21 cellular contexts compared by ENCODE assay signal in the genomic region with DNA sequence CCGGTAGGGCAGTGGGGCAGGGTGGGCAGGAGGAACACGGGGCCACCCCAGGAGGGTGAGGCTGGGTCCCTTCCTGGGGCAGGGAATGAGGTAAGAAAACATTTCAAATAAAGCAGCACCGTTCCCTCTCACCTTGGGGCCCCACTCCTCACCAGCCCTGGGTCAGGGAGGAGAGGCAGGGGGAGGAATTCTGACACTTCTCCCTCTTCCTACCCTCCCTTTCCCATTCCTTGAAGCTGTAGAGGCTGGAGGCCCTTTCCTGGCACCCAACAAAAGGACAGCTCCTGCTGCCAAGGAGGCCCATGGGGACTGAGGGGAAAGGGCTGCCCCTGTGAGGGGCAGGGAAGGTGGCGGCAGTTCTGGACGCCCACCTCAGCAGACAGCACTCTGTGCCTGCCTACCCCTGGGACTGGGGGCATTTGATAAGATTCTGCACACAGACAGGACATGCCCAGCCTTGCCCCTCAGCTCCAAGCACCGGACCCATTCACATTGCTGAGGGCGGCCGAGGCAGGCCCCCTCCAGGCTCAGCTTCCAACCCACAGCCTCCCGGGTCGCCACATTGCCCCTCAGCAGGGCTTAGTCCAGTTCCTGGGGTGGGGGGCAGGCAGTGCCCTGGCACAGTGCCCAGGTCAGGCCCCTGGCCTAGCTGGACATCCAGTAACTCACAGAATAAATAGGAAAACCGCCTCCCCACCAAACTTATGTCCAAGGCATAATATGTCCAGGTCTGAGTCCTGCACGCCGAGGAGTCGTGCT. TPM values are rescaled to one million over a fixed set of nuclear protein-coding genes. Genes with fewer than 3 reads are reported as not detected.
DNase-seq lines count a peak whose midpoint lies in the region; ATAC-seq and TF ChIP-seq lines count a peak whose summit lies in the region.
"Had no signal": no experiment of that assay in that cellular context is flagged by ENCODE, and none has a peak within 500 bp of the region (broad histone marks: within the 10 kb centered on the region; RNA-seq: fewer than 3 reads in every experiment).

No MANE protein-coding gene starts in this region.

- CTCF ChIA-PET in HEK293T (lab: Yijun Ruan, JAX), result no interaction called here

- H3K4me1 ChIP-seq in BLaER1 (peaks cover 22% of the 10 kb centered on the region), GM23338 (ENCODE audit: insufficient read depth) (peaks cover 30% of the 10 kb centered on the region)

- no peaks in the 10 kb centered on the region for H3K9me3 Mint-ChIP-seq in GM23338
- no peaks in the 10 kb centered on the region for H3K9me3 Mint-ChIP-seq in brain
- no peaks in the 10 kb centered on the region for H3K9me3 Mint-ChIP-seq in neural crest cell

- peaks cover 92% of the 10 kb centered on the region for H3K36me3 ChIP-seq in BLaER1
- H3K36me3 ChIP-seq in GM23338 (ENCODE audit: insufficient read depth), result peaks cover 12% of the 10 kb centered on the region

- no peak overlapping the region for H3K4me3 Mint-ChIP-seq in GM23338
- H3K4me3 Mint-ChIP-seq in brain, result no peak overlapping the region
- peak overlapping the region; percentile 64 for H3K4me3 Mint-ChIP-seq in neural crest cell

- H3K9me3 ChIP-seq in BLaER1, result no peaks in the 10 kb centered on the region
- H3K9me3 ChIP-seq: BE2C, heart right ventricle, Peyer's patch, right lobe of liver, thoracic aorta had no signal

- DNase-seq in GM23338 (ENCODE audit: low spot score), result no peak
- no peak for DNase-seq in neural crest cell (ENCODE audit: low read depth, low spot score)
- no peak for DNase-seq in anterior cingulate cortex (lab: John Stamatoyannopoulos, UW)
- no peak for DNase-seq in inferior parietal cortex (ENCODE audit: extremely low spot score)
- no peak for DNase-seq in HEK293T (ENCODE audit: extremely low spot score)
- no peak for DNase-seq in NCI-H2227 (lab: John Stamatoyannopoulos, UW; ENCODE audit: unreplicated experiment)
- DNase-seq: activated gamma-delta T cell; BE2C; brain microvascular endothelial cell; DMS53; heart right ventricle; midbrain; NCI-H2107; NCI-H69; Peyer's patch; stimulated activated CD4-positive, alpha-beta T cell treated with anti-CD3 and anti-CD28 coated beads, Interleukin-2, amount 100 ng/mL, for 24 hours had no signal

- H3K36me3 Mint-ChIP-seq in GM23338 (ENCODE audit: low read depth), result peaks cover 72% of the 10 kb centered on the region
- peaks cover 59% of the 10 kb centered on the region for H3K36me3 Mint-ChIP-seq in brain
- peaks cover 3% of the 10 kb centered on the region for H3K36me3 Mint-ChIP-seq in neural crest cell (ENCODE audit: low read depth)

- POLR2A ChIA-PET in HEK293T (lab: Yijun Ruan, JAX), result no interaction called here

- no peaks in the 10 kb centered on the region for H3K9me2 ChIP-seq in GM23338 (ENCODE audit: insufficient read depth)

- H3K27ac Mint-ChIP-seq in GM23338 (no peak overlapping the region), brain (peak overlapping the region in 3 of 5 experiments; percentile 31 to 97 (median 84)), neural crest cell (ENCODE audit: unreplicated experiment) (no peak overlapping the region)

- peaks cover 37% of the 10 kb centered on the region for H3K4me1 Mint-ChIP-seq in GM23338
- H3K4me1 Mint-ChIP-seq in brain, result peaks cover 52% of the 10 kb centered on the region
- peaks cover 27% of the 10 kb centered on the region for H3K4me1 Mint-ChIP-seq in neural crest cell

- H3K27me3 ChIP-seq in BLaER1 (no peaks in the 10 kb centered on the region), GM23338 (ENCODE audit: insufficient read depth) (no peaks in the 10 kb centered on the region)
- H3K27me3 ChIP-seq: BE2C, brain microvascular endothelial cell, heart right ventricle, Peyer's patch, right lobe of liver had no signal

- H3K27ac ChIP-seq in BLaER1 (peak overlapping the region; percentile 44), GM23338 (ENCODE audit: low read depth) (0 out of 2 replicates have a peak overlapping the region, but pooled peaks have one; percentile 34)
- H3K27ac ChIP-seq: brain microvascular endothelial cell, right lobe of liver, thoracic aorta had no signal

- 0 out of 2 replicates have a peak overlapping the region, but pooled peaks have one; percentile 24 for H3K9ac ChIP-seq in BLaER1

- H3K79me2 ChIP-seq in GM23338 (replicated peaks; ENCODE audit: insufficient read depth), result peaks cover 19% of the 10 kb centered on the region

- peaks cover 26% of the 10 kb centered on the region; the same call in 1 of the 2 replicates for H3F3A ChIP-seq in GM23338 (replicated peaks; ENCODE audit: low read depth)

- no peak overlapping the region for H2AFZ ChIP-seq in GM23338

- H3K27me3 Mint-ChIP-seq in GM23338 (ENCODE audit: insufficient read depth, low read depth, poor library complexity) (peaks cover 15% of the 10 kb centered on the region), brain (peaks cover 2% of the 10 kb centered on the region), neural crest cell (ENCODE audit: low read depth) (no peaks in the 10 kb centered on the region)

- H3K4me2 ChIP-seq in BLaER1, result no peak overlapping the region
- no peak overlapping the region for H3K4me2 ChIP-seq in GM23338

- H4K20me1 ChIP-seq in BLaER1, result peaks cover 34% of the 10 kb centered on the region
- peaks cover 10% of the 10 kb centered on the region; the same call in 1 of the 2 replicates for H4K20me1 ChIP-seq in GM23338 (replicated peaks; ENCODE audit: insufficient read depth)

- H3K4me3 ChIP-seq in BLaER1 (no peak overlapping the region), GM23338 (no peak overlapping the region)
- H3K4me3 ChIP-seq: heart right ventricle, Peyer's patch, right lobe of liver, thoracic aorta had no signal

- no peak for ATAC-seq in GM23338
- ATAC-seq: heart right ventricle, right lobe of liver had no signal

- TF ChIP-seq CTCF in GM23338 (conservative IDR thresholded peaks at IDR 0.05; ENCODE audit: low read depth in 2 of 2) (no peak), brain (conservative IDR thresholded peaks at IDR 0.05) (no peak), neural crest cell (conservative IDR thresholded peaks at IDR 0.05) (no peak)

TF ChIP-seq in GM23338, 12 proteins besides CTCF, POLR2A, EP300 and RAD21:
- TF ChIP-seq NANOG (IDR thresholded peaks at IDR 0.05; ENCODE audit: borderline replicate concordance), result no peak

TF ChIP-seq in HEK293T, 16 proteins besides CTCF, POLR2A, EP300 and RAD21:
- TF ChIP-seq PKNOX1 (IDR thresholded peaks at IDR 0.05) (no peak), CTBP1 (IDR thresholded peaks at IDR 0.05; ENCODE audit: borderline replicate concordance) (no peak), NFRKB (IDR thresholded peaks at IDR 0.05) (no peak), ZNF384 (IDR thresholded peaks at IDR 0.05) (no peak), SUZ12 (IDR thresholded peaks at IDR 0.05) (no peak), L3MBTL2 (conservative IDR thresholded peaks at IDR 0.05) (no peak), FOXA1 (IDR thresholded peaks at IDR 0.05) (no peak), HDGF (IDR thresholded peaks at IDR 0.05; ENCODE audit: borderline replicate concordance) (no peak), TARDBP (IDR thresholded peaks at IDR 0.05) (no peak), ELF4 (IDR thresholded peaks at IDR 0.05) (no peak), FOXM1 (IDR thresholded peaks at IDR 0.05; ENCODE audit: borderline replicate concordance) (no peak), SP1 (IDR thresholded peaks at IDR 0.05) (no peak)

RNA-seq across cellular contexts. Expression of gene ATXN7L3, which starts 6.2 kb away (rescaled TPM):
- total RNA-seq in GM23338 (2014; rRNA removed; shearing (Covaris generic)), result 79.3 and 95.0 TPM in 2 replicates
- polyA plus RNA-seq in GM23338 (2016; fragmentation: Nextera tagmentation; extraction: Ambion mirVana), result 20.3 and 20.6 TPM in 2 replicates
- polyA plus RNA-seq in brain (ENCODE audit: insufficient read depth, low read depth, low replicate concordance), result 77.5 TPM
- total RNA-seq in neural crest cell, result 115 and 119 TPM in 2 replicates

RNA-seq across cellular contexts. Expression of gene TMUB2, which starts 6.7 kb away (rescaled TPM):
- total RNA-seq in GM23338 (2014; rRNA removed; shearing (Covaris generic)), result 15.9 and 20.8 TPM in 2 replicates
- polyA plus RNA-seq in GM23338 (2016; fragmentation: Nextera tagmentation; extraction: Ambion mirVana), result 16.5 and 17.0 TPM in 2 replicates
- polyA plus RNA-seq in brain (ENCODE audit: insufficient read depth, low read depth, low replicate concordance), result 63.5 TPM
- total RNA-seq in neural crest cell, result 33.5 and 33.7 TPM in 2 replicates

RNA-seq across cellular contexts. Expression of gene ASB16, which starts 23.0 kb away (rescaled TPM):
- total RNA-seq in GM23338 (2014; rRNA removed; shearing (Covaris generic)), result not detected in 2 replicates
- polyA plus RNA-seq in GM23338 (2016; fragmentation: Nextera tagmentation; extraction: Ambion mirVana) (0.21 and 0.47 TPM in 2 replicates), brain (ENCODE audit: insufficient read depth, low read depth, low replicate concordance) (0.92 TPM)
- 0.25 and 0.26 TPM in 2 replicates for total RNA-seq in neural crest cell
- total RNA-seq: kidney epithelial cell had no signal

RNA-seq across cellular contexts. Expression of gene UBTF, which starts 26.0 kb away (rescaled TPM):
- 62.2 and 78.8 TPM in 2 replicates for total RNA-seq in GM23338 (2014; rRNA removed; shearing (Covaris generic))
- polyA plus RNA-seq in GM23338 (2016; fragmentation: Nextera tagmentation; extraction: Ambion mirVana), result 27.0 and 29.9 TPM in 2 replicates
- polyA plus RNA-seq in brain (ENCODE audit: insufficient read depth, low read depth, low replicate concordance), result 112 TPM
- total RNA-seq in neural crest cell, result 106 and 108 TPM in 2 replicates

RNA-seq across cellular contexts. Expression of gene HROB, which starts 51.8 kb away (rescaled TPM):
- 17.0 and 19.0 TPM in 2 replicates for total RNA-seq in GM23338 (2014; rRNA removed; shearing (Covaris generic))
- polyA plus RNA-seq in GM23338 (2016; fragmentation: Nextera tagmentation; extraction: Ambion mirVana) (9.3 TPM in 2 replicates), brain (ENCODE audit: insufficient read depth, low read depth, low replicate concordance) (3.9 TPM)
- 22.1 and 23.3 TPM in 2 replicates for total RNA-seq in neural crest cell

Comparison
In these comparisons a context has a peak if more than half of its experiments do, and no peak if none do; other contexts are left out.
1. H3K27ac Mint-ChIP-seq: peak in brain (3 of 5); none in GM23338 (single experiment) and neural crest cell (single experiment).